23 cellular contexts compared by ENCODE assay signal in the genomic region with DNA sequence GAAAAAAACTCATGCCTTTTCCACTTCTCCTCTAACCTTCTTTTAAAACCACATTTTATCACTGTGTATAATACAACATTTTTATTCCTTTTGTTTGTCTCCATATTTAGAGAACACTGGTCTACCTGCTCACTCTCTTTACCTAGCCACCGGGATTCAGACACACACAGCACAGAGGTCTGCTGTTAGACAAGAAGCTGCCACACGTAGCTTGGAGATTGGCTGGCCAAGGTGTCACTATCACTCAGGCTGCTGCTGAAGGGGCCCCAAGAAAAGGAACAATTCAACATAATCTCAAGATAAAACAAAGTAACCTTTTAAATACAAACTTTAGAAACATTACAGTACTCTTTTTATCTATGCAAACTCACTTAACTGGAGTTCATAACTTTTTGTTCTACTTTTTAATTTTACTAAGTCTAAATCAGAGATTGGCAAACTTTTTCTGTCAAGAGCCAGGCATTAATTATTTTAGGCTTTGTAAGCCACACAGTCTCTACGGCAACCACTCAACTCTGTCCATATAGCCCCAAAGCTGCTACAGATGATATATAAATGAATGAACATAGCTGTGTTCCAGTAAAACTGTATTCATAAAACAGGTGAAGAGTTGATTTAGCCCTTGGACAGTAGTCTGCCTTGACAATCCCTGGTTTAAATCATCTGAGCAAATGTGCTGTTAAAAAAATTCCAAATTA. TPM values are rescaled to one million over a fixed set of nuclear protein-coding genes. Genes with fewer than 3 reads are reported as not detected.
DNase-seq lines count a peak whose midpoint lies in the region; ATAC-seq and TF ChIP-seq lines count a peak whose summit lies in the region.
"Had no signal": no experiment of that assay in that cellular context is flagged by ENCODE, and none has a peak within 500 bp of the region (broad histone marks: within the 10 kb centered on the region; RNA-seq: fewer than 3 reads in every experiment).

No MANE protein-coding gene starts in this region.

- H3K4me2 ChIP-seq in mesendoderm (ENCODE audit: low read length), result no peak overlapping the region

- H3K4me3 ChIP-seq in mesendoderm (ENCODE audit: low read length) (no peak overlapping the region), testis (no peak overlapping the region)
- H3K4me3 ChIP-seq: cardiac muscle cell had no signal

- no peaks in the 10 kb centered on the region for H3K9me3 ChIP-seq in testis

- TF ChIP-seq CTCF in HFFc6 (IDR thresholded peaks at IDR 0.05), result no peak
- no peak for TF ChIP-seq CTCF in WTC11 (IDR thresholded peaks at IDR 0.05)
- TF ChIP-seq CTCF in testis (IDR thresholded peaks at IDR 0.05), result no peak

- H3K9ac ChIP-seq in mesendoderm (ENCODE audit: low read length), result no peak overlapping the region

- H3K4me1 Mint-ChIP-seq in HFFc6 (ENCODE audit: low read depth) (peaks cover 79% of the 10 kb centered on the region), WTC11 (peaks cover 28% of the 10 kb centered on the region)
- H3K4me1 Mint-ChIP-seq: activated CD8-positive, alpha-beta memory T cell treated with anti-CD3 and anti-CD28 coated beads, Interleukin-2, amount 10 ng/mL, durations not matched to agents 7 days and 5 days; naive B cell had no signal

- H3K4me3 Mint-ChIP-seq in HFFc6, result peak overlapping the region; percentile 6
- H3K4me3 Mint-ChIP-seq in WTC11, result no peak overlapping the region
- H3K4me3 Mint-ChIP-seq: activated CD8-positive, alpha-beta memory T cell treated with anti-CD3 and anti-CD28 coated beads, Interleukin-2, amount 10 ng/mL, durations not matched to agents 7 days and 5 days; activated naive CD4-positive, alpha-beta T cell treated with anti-CD3 and anti-CD28 coated beads for 36 hours; activated T-cell treated with anti-CD3 and anti-CD28 coated beads, Interleukin-2, amount 50 U/mL, for 72 hours; CD8-positive, alpha-beta T cell; naive B cell; stimulated activated memory B cell treated with anti-CD40 and anti-IgM and Interleukin-4, amounts not matched to agents 10 μg/mL and 1 μg/mL and 100 μg/mL, for 72 hours; T-helper 2 cell treated with Interferon-gamma antibody and Interleukin-4, amounts not matched to agents 5 μg/mL and 100 μg/mL, for 36 hours had no signal

- no peak overlapping the region for H2BK120ac ChIP-seq in mesendoderm (ENCODE audit: low read depth, low read length)

- no peak overlapping the region for H4K5ac ChIP-seq in mesendoderm (ENCODE audit: low read length)

- no peak overlapping the region for H3K56ac ChIP-seq in mesendoderm (ENCODE audit: low read length)

- H4K8ac ChIP-seq in mesendoderm (ENCODE audit: low read depth, low read length), result no peak overlapping the region

- H3K9me3 Mint-ChIP-seq in HFFc6, result peaks cover 1% of the 10 kb centered on the region
- H3K9me3 Mint-ChIP-seq in WTC11, result no peaks in the 10 kb centered on the region
- H3K9me3 Mint-ChIP-seq: activated naive CD4-positive, alpha-beta T cell treated with anti-CD3 and anti-CD28 coated beads for 36 hours; activated T-cell treated with anti-CD3 and anti-CD28 coated beads, Interleukin-2, amount 50 U/mL, for 72 hours; CD8-positive, alpha-beta T cell; naive B cell; stimulated activated memory B cell treated with anti-CD40 and anti-IgM and Interleukin-4, amounts not matched to agents 10 μg/mL and 1 μg/mL and 100 μg/mL, for 72 hours; T-helper 2 cell treated with Interferon-gamma antibody and Interleukin-4, amounts not matched to agents 5 μg/mL and 100 μg/mL, for 36 hours had no signal

- POLR2A ChIA-PET in WTC11 (lab: Charles Lee), result interaction anchor here (0.7 kb wide), 1 partner anchor 622 kb away, joined by 3 read pairs; no protein-coding TSS in a partner anchor

- ATAC-seq in WTC11, result peak; percentile 61
- ATAC-seq in HG02884 (IDR thresholded peaks at IDR 0.05; ENCODE audit: unreplicated experiment), result no peak
- ATAC-seq: activated CD8-positive, alpha-beta memory T cell treated with anti-CD3 and anti-CD28 coated beads, Interleukin-2, amount 10 ng/mL, durations not matched to agents 7 days and 5 days; activated T-cell treated with anti-CD3 and anti-CD28 coated beads, Interleukin-2, amount 50 U/mL, for 72 hours; CD8-positive, alpha-beta T cell; left lobe of liver; stimulated activated memory B cell treated with anti-CD40 and anti-IgM and Interleukin-4, amounts not matched to agents 10 μg/mL and 1 μg/mL and 100 μg/mL, for 72 hours had no signal

- CTCF ChIA-PET in WTC11 (lab: Charles Lee), result interaction anchor here (0.8 kb wide), 1 partner anchor 213 kb away, joined by 4 read pairs; no protein-coding TSS in a partner anchor

- no peak overlapping the region for H2BK15ac ChIP-seq in mesendoderm (replicated peaks; ENCODE audit: low read depth)

- H3K79me2 ChIP-seq in mesendoderm (ENCODE audit: control insufficient read depth, insufficient read depth, low read length), result no peaks in the 10 kb centered on the region

- peaks cover 3% of the 10 kb centered on the region for H3K4me1 ChIP-seq in mesendoderm (ENCODE audit: control insufficient read depth, low read depth, low read length)
- H3K4me1 ChIP-seq in testis, result peaks cover 5% of the 10 kb centered on the region

- no peak overlapping the region for H2BK5ac ChIP-seq in mesendoderm (ENCODE audit: low read length)

- H3K79me1 ChIP-seq in mesendoderm (ENCODE audit: low read length), result no peaks in the 10 kb centered on the region

- H3K27ac Mint-ChIP-seq in HFFc6 (peak overlapping the region; percentile 85), WTC11 (peak overlapping the region; percentile 52; the same call in 1 of the 2 replicates)
- H3K27ac Mint-ChIP-seq: activated CD8-positive, alpha-beta memory T cell treated with anti-CD3 and anti-CD28 coated beads, Interleukin-2, amount 10 ng/mL, durations not matched to agents 7 days and 5 days; activated naive CD4-positive, alpha-beta T cell treated with anti-CD3 and anti-CD28 coated beads for 36 hours; activated T-cell treated with anti-CD3 and anti-CD28 coated beads, Interleukin-2, amount 50 U/mL, for 72 hours; CD8-positive, alpha-beta T cell; stimulated activated memory B cell treated with anti-CD40 and anti-IgM and Interleukin-4, amounts not matched to agents 10 μg/mL and 1 μg/mL and 100 μg/mL, for 72 hours; T-helper 2 cell treated with Interferon-gamma antibody and Interleukin-4, amounts not matched to agents 5 μg/mL and 100 μg/mL, for 36 hours had no signal

- H3K27me3 ChIP-seq in mesendoderm (ENCODE audit: insufficient read depth, low read length, poor library complexity) (no peaks in the 10 kb centered on the region), testis (no peaks in the 10 kb centered on the region)
- H3K27me3 ChIP-seq: cardiac muscle cell had no signal

- H3K23ac ChIP-seq in mesendoderm (ENCODE audit: low read length), result no peak overlapping the region

- H3K27me3 Mint-ChIP-seq in HFFc6 (ENCODE audit: insufficient read depth), result peaks cover 7% of the 10 kb centered on the region
- H3K27me3 Mint-ChIP-seq in WTC11 (ENCODE audit: low read depth), result no peaks in the 10 kb centered on the region
- H3K27me3 Mint-ChIP-seq: activated CD8-positive, alpha-beta memory T cell treated with anti-CD3 and anti-CD28 coated beads, Interleukin-2, amount 10 ng/mL, durations not matched to agents 7 days and 5 days; naive B cell; stimulated activated memory B cell treated with anti-CD40 and anti-IgM and Interleukin-4, amounts not matched to agents 10 μg/mL and 1 μg/mL and 100 μg/mL, for 72 hours had no signal

- intact Hi-C loops in testis (cut with DNase I; ENCODE audit: low total_unique reads), result no loop called here

- no CpG with 5 or more reads among the region's 3 CpGs for WGBS in mesendoderm (ENCODE audit: extremely low coverage, insufficient coverage, low lambda C conversion rate)
- WGBS in testis, 2 donors, result 35 to 48% methylated on average over 3 of the region's 3 CpGs

- H3K27ac ChIP-seq in mesendoderm (ENCODE audit: low read depth, low read length) (no peak overlapping the region), testis (peak overlapping the region; percentile 53 to 58)
- H3K27ac ChIP-seq: cardiac muscle cell, VCaP had no signal

- TF ChIP-seq POLR2A in testis (IDR thresholded peaks at IDR 0.05), result no peak

- H3K18ac ChIP-seq in mesendoderm (ENCODE audit: low read length), result no peak overlapping the region

- H3K36me3 ChIP-seq in mesendoderm (ENCODE audit: control insufficient read depth, insufficient read depth, low read length), result no peaks in the 10 kb centered on the region
- no peaks in the 10 kb centered on the region for H3K36me3 ChIP-seq in testis (ENCODE audit: low read depth, missing control alignments)

- no peak overlapping the region for H3K4ac ChIP-seq in mesendoderm (ENCODE audit: low read depth, low read length)

- no peak for DNase-seq in HFFc6
- DNase-seq in WTC11 (ENCODE audit: low spot score), result no peak
- DNase-seq in mesendoderm, result peak; percentile 53
- DNase-seq in testis, result peak; percentile 81
- DNase-seq in NCI-H187 treated with DMSO at 0.1 percent for 48 hours (lab: John Stamatoyannopoulos, UW), result no peak
- DNase-seq in germinal center (ENCODE audit: low spot score), result no peak
- DNase-seq: activated CD4-positive, alpha-beta T cell treated with anti-CD3 and anti-CD28 coated beads, Interleukin-2, amount 50 U/mL, for 1 hour; activated CD8-positive, alpha-beta memory T cell treated with anti-CD3 and anti-CD28 coated beads, Interleukin-2, amount 10 ng/mL, durations not matched to agents 7 days and 5 days; activated naive CD4-positive, alpha-beta T cell treated with anti-CD3 and anti-CD28 coated beads for 36 hours; activated T-cell treated with anti-CD3 and anti-CD28 coated beads, Interleukin-2, amount 50 U/mL, for 72 hours; CD8-positive, alpha-beta T cell; MV-4-11; naive B cell; NCI-H2171 treated with DMSO at 0.1 percent for 48 hours; NCI-H524 treated with DMSO at 0.1 percent for 48 hours; occipital lobe; stimulated activated CD4-positive, alpha-beta T cell treated with anti-CD3 and anti-CD28 coated beads, Interleukin-4, amount 100 ng/mL, for 1 hour had no signal

- H3K36me3 Mint-ChIP-seq in HFFc6 (ENCODE audit: low read depth) (peaks cover 64% of the 10 kb centered on the region), WTC11 (peaks cover 15% of the 10 kb centered on the region)

- H2AK5ac ChIP-seq in mesendoderm (ENCODE audit: low read length), result no peak overlapping the region

TF ChIP-seq in WTC11, 78 proteins besides CTCF, POLR2A, EP300 and RAD21 (continues in another document):
- TF ChIP-seq, protein P1, sequence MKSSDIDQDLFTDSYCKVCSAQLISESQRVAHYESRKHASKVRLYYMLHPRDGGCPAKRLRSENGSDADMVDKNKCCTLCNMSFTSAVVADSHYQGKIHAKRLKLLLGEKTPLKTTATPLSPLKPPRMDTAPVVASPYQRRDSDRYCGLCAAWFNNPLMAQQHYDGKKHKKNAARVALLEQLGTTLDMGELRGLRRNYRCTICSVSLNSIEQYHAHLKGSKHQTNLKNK (CRISPR knock-in tag; IDR thresholded peaks at IDR 0.05), result no peak
- TF ChIP-seq RELA (CRISPR knock-in tag; IDR thresholded peaks at IDR 0.05; ENCODE audit: borderline replicate concordance), result no peak
- TF ChIP-seq NFATC4 (CRISPR knock-in tag; IDR thresholded peaks at IDR 0.05), result no peak
- no peak for TF ChIP-seq ZNF671 (CRISPR knock-in tag; IDR thresholded peaks at IDR 0.05)

RNA-seq across cellular contexts. Expression of a gene that starts 25.8 kb away (rescaled TPM):
- 100 to 1,000 TPM; 113 to 126 (median 120) TPM for total RNA-seq in HFFc6 (2021; fragmentation: NEBNext Ultra II Directional; extraction: Animal tissue kit (Norgen Biotek cat#: 25700))
- 22.2 to 24.0 TPM (median 23.6 TPM) in 3 replicates for total RNA-seq in WTC11 (2021)
- polyA plus RNA-seq in mesendoderm (2013, experiment 1 of 2), result 22.8 TPM
- 23.2 TPM for polyA plus RNA-seq in mesendoderm (2013, experiment 2 of 2)
- total RNA-seq in testis, result 10 to 100 TPM; 56.6 to 63.6 TPM
- polyA plus RNA-seq in testis (ENCODE audit: insufficient read depth, low read depth, low replicate concordance), result 46.2 TPM

Comparison
In these comparisons a context has a peak if more than half of its experiments do, and no peak if none do; other contexts are left out.
1. DNase-seq: peak in mesendoderm (single experiment) and testis (single experiment); none in HFFc6 (single experiment), WTC11 (single experiment), NCI-H187 treated with DMSO at 0.1 percent for 48 hours (single experiment) and germinal center (single experiment).